In genomic region chr3:138172625-138173024, GRCh38 we compare ENCODE assay signal across 1 cellular context.
TF ChIP-seq lines count a peak whose summit lies in the region.

No MANE protein-coding gene starts in this region.

TF ChIP-seq in IMR-90, 13 proteins besides CTCF, POLR2A, EP300 and RAD21:
- TF ChIP-seq, protein P1, sequence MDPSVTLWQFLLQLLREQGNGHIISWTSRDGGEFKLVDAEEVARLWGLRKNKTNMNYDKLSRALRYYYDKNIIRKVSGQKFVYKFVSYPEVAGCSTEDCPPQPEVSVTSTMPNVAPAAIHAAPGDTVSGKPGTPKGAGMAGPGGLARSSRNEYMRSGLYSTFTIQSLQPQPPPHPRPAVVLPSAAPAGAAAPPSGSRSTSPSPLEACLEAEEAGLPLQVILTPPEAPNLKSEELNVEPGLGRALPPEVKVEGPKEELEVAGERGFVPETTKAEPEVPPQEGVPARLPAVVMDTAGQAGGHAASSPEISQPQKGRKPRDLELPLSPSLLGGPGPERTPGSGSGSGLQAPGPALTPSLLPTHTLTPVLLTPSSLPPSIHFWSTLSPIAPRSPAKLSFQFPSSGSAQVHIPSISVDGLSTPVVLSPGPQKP (IDR thresholded peaks at IDR 0.05; ENCODE audit: borderline replicate concordance, low read depth, low read length) = no peak
